33 cellular contexts compared by ENCODE assay signal in the genomic region with DNA sequence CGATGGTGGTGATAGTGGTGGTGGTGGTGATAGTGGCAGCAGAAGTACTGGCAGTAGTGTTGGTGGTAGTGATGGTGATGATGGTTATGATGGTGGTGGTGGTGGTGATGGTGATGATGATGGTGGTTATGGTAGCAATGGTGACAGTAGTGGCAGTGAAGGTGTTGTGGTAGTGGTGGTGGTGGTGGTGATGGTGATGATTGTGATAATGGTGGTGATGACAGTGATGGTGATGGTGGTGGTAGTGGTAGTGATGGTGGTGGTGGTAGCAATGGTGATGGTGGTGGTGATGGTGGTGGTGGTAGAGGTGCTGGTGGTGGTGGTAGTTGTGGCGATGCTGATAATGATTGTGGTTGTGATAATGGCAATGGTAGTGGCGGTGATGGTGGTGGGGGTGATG.
"Had no signal": no experiment of that assay in that cellular context is flagged by ENCODE, and none has a peak within 500 bp of the region (broad histone marks: within the 10 kb centered on the region; RNA-seq: fewer than 3 reads in every experiment).

No MANE protein-coding gene starts in this region.

- H3K27me3 Mint-ChIP-seq: activated B cell treated with CpG ODN at 0.5 μM for 24 hours; activated CD8-positive, alpha-beta T cell treated with anti-CD3 and anti-CD28 coated beads for 36 hours; activated naive CD8-positive, alpha-beta T cell; dendritic cell treated with granulocyte-macrophage colony-stimulating factor and Interleukin-4, amounts not matched to agents 40 ng/mL and 50 ng/mL, for 4 days had no signal

- H3K36me3 ChIP-seq: brain microvascular endothelial cell, esophagus muscularis mucosa, gastrocnemius medialis, heart left ventricle, WERI-Rb-1 had no signal

- H3K9me3 ChIP-seq: esophagus muscularis mucosa, gastrocnemius medialis, heart left ventricle had no signal

- H3K4me3 Mint-ChIP-seq: activated B cell treated with CpG ODN at 0.5 μM for 24 hours; activated CD8-positive, alpha-beta T cell treated with anti-CD3 and anti-CD28 coated beads for 36 hours; activated naive CD8-positive, alpha-beta T cell; activated T-cell treated with anti-CD3 and anti-CD28 coated beads, Interleukin-2, amount 50 U/mL, for 4 hours; activated T-helper 17 cell treated with anti-CD3 and anti-CD28 coated beads, Interleukin-2, amount 50 U/mL, for 72 hours; central memory CD8-positive, alpha-beta T cell; dendritic cell treated with granulocyte-macrophage colony-stimulating factor and Interleukin-4, amounts not matched to agents 40 ng/mL and 50 ng/mL, for 4 days; effector memory CD8-positive, alpha-beta T cell; T-helper 17 cell; T-helper 2 cell treated with Interferon-gamma antibody and Interleukin-4, amounts not matched to agents 5 μg/mL and 100 μg/mL, for 36 hours had no signal

- H3K27ac ChIP-seq: brain microvascular endothelial cell, coronary artery, esophagus muscularis mucosa, foreskin keratinocyte, gastrocnemius medialis, heart left ventricle, WERI-Rb-1 had no signal

- H3K4me1 Mint-ChIP-seq: activated T-helper 17 cell treated with anti-CD3 and anti-CD28 coated beads, Interleukin-2, amount 50 U/mL, for 72 hours; central memory CD8-positive, alpha-beta T cell; T-helper 17 cell had no signal

- ATAC-seq: activated CD4-positive, CD25-positive, alpha-beta regulatory T cell treated with anti-CD3 and anti-CD28 coated beads, Interleukin-2, amount 50 U/mL, for 24 hours; activated CD8-positive, alpha-beta T cell treated with anti-CD3 and anti-CD28 coated beads for 36 hours; activated T-cell treated with anti-CD3 and anti-CD28 coated beads, Interleukin-2, amount 50 U/mL, for 4 hours; activated T-helper 17 cell treated with anti-CD3 and anti-CD28 coated beads, Interleukin-2, amount 50 U/mL, for 72 hours; effector memory CD8-positive, alpha-beta T cell; foreskin keratinocyte; gastrocnemius medialis; heart left ventricle; T-helper 17 cell had no signal

- H3K36me3 Mint-ChIP-seq: activated naive CD8-positive, alpha-beta T cell had no signal

- H3K4me3 ChIP-seq: coronary artery, esophagus muscularis mucosa, gastrocnemius medialis, heart left ventricle had no signal

- H3K9me3 Mint-ChIP-seq: activated B cell treated with CpG ODN at 0.5 μM for 24 hours; activated CD8-positive, alpha-beta T cell treated with anti-CD3 and anti-CD28 coated beads for 36 hours; activated T-cell treated with anti-CD3 and anti-CD28 coated beads, Interleukin-2, amount 50 U/mL, for 4 hours; activated T-helper 17 cell treated with anti-CD3 and anti-CD28 coated beads, Interleukin-2, amount 50 U/mL, for 72 hours; central memory CD8-positive, alpha-beta T cell; dendritic cell treated with granulocyte-macrophage colony-stimulating factor and Interleukin-4, amounts not matched to agents 40 ng/mL and 50 ng/mL, for 4 days; T-helper 2 cell treated with Interferon-gamma antibody and Interleukin-4, amounts not matched to agents 5 μg/mL and 100 μg/mL, for 36 hours had no signal

- H3K27ac Mint-ChIP-seq: activated B cell treated with CpG ODN at 0.5 μM for 24 hours; activated CD8-positive, alpha-beta T cell treated with anti-CD3 and anti-CD28 coated beads for 36 hours; activated naive CD8-positive, alpha-beta T cell; activated T-helper 17 cell treated with anti-CD3 and anti-CD28 coated beads, Interleukin-2, amount 50 U/mL, for 72 hours; dendritic cell treated with granulocyte-macrophage colony-stimulating factor and Interleukin-4, amounts not matched to agents 40 ng/mL and 50 ng/mL, for 4 days; effector memory CD8-positive, alpha-beta T cell; T-helper 17 cell; T-helper 2 cell treated with Interferon-gamma antibody and Interleukin-4, amounts not matched to agents 5 μg/mL and 100 μg/mL, for 36 hours had no signal

- H3K4me1 ChIP-seq: foreskin keratinocyte, gastrocnemius medialis had no signal

- H3K27me3 ChIP-seq: brain microvascular endothelial cell, esophagus muscularis mucosa, foreskin keratinocyte, heart left ventricle had no signal

- FAIRE-seq: astrocyte had no signal

- DNase-seq: activated B cell treated with CpG ODN at 0.5 μM for 24 hours; activated CD4-positive, alpha-beta T cell treated with anti-CD3 and anti-CD28 coated beads for 48 hours; activated CD4-positive, alpha-beta T cell treated with anti-CD3 and anti-CD28 coated beads, Interleukin-2, amount 50 U/mL, for 1 hour; activated CD4-positive, alpha-beta T cell treated with anti-CD3 and anti-CD28 coated beads, Interleukin-2, amount 50 U/mL, for 48 hours; activated CD8-positive, alpha-beta memory T cell treated with anti-CD3 and anti-CD28 coated beads for 24 hours; activated CD8-positive, alpha-beta T cell treated with anti-CD3 and anti-CD28 coated beads for 36 hours; activated effector memory CD4-positive, alpha-beta T cell treated with Interleukin-2 at 50 U/mL for 16 hours; activated gamma-delta T cell treated with Interleukin-2 at 50 U/mL for 16 hours; activated naive CD4-positive, alpha-beta T cell treated with anti-CD3 and anti-CD28 coated beads, Interleukin-2, amount 50 U/mL, for 16 hours; activated naive CD4-positive, alpha-beta T cell treated with Interleukin-2 at 50 U/mL for 16 hours; activated T-cell treated with anti-CD3 and anti-CD28 coated beads, Interleukin-2, amount 50 U/mL, for 4 hours; amniotic stem cell; anterior cingulate cortex; brain microvascular endothelial cell; effector CD4-positive, alpha-beta T cell; effector memory CD8-positive, alpha-beta T cell; erythroblast; foreskin keratinocyte; gastrocnemius medialis; glutamatergic neuron; heart left ventricle; T-helper 17 cell; T1000; WERI-Rb-1 had no signal
